In genomic region chr7:138049505-138050116, GRCh38 we compare ENCODE assay signal across 1 cellular context.
TF ChIP-seq lines count a peak whose summit lies in the region.

No MANE protein-coding gene starts in this region.

TF ChIP-seq in HepG2, 621 proteins besides CTCF, POLR2A, EP300 and RAD21 (continued from another document and continues in another):
- peak; percentile 74 for TF ChIP-seq ZNF503 (CRISPR knock-in tag; IDR thresholded peaks at IDR 0.05)
- TF ChIP-seq KLF13 (CRISPR knock-in tag; IDR thresholded peaks at IDR 0.05): no peak
- TF ChIP-seq THRA (CRISPR knock-in tag; IDR thresholded peaks at IDR 0.05; ENCODE audit: borderline replicate concordance): peak; percentile 56; the same call in 1 of the 2 replicates
- TF ChIP-seq CREM (IDR thresholded peaks at IDR 0.05): peak; percentile 58; the same call in 1 of the 2 replicates
- no peak for TF ChIP-seq CREM (CRISPR knock-in tag; IDR thresholded peaks at IDR 0.05)
- TF ChIP-seq ZNF367 (CRISPR knock-in tag; IDR thresholded peaks at IDR 0.05; ENCODE audit: borderline replicate concordance): no peak
- TF ChIP-seq RFX5 (IDR thresholded peaks at IDR 0.05; ENCODE audit: low read depth, low read length): no peak
- no peak for TF ChIP-seq BORCS8-MEF2B (CRISPR knock-in tag; IDR thresholded peaks at IDR 0.05)
- no peak for TF ChIP-seq TOE1 (CRISPR knock-in tag; IDR thresholded peaks at IDR 0.05)
- no peak for TF ChIP-seq DRAP1 (CRISPR knock-in tag; IDR thresholded peaks at IDR 0.05)
- TF ChIP-seq ATF5 (CRISPR knock-in tag; IDR thresholded peaks at IDR 0.05; ENCODE audit: low read depth): no peak
- no peak for TF ChIP-seq ZFP62 (CRISPR knock-in tag; IDR thresholded peaks at IDR 0.05)
- no peak for TF ChIP-seq DBP (CRISPR knock-in tag; IDR thresholded peaks at IDR 0.05; ENCODE audit: not compliant biosample characterization)
- TF ChIP-seq ELF3 (CRISPR knock-in tag; IDR thresholded peaks at IDR 0.05): 0 out of 2 replicates have a peak, but pooled peaks have one; percentile 44
- peak; percentile 78 for TF ChIP-seq HNF4G (IDR thresholded peaks at IDR 0.05; ENCODE audit: borderline replicate concordance, low read depth, low read length)
- no peak; the same call in 1 of the 2 replicates for TF ChIP-seq HNF4G (CRISPR knock-in tag; IDR thresholded peaks at IDR 0.05; ENCODE audit: borderline replicate concordance, low read depth)
- TF ChIP-seq ZNF329 (CRISPR knock-in tag; IDR thresholded peaks at IDR 0.05; ENCODE audit: low read depth): no peak
- TF ChIP-seq ZFP36L1 (CRISPR knock-in tag; IDR thresholded peaks at IDR 0.05): no peak
- TF ChIP-seq SOX13 (IDR thresholded peaks at IDR 0.05): no peak; the same call in 1 of the 2 replicates
- TF ChIP-seq SOX13 (CRISPR knock-in tag; conservative IDR thresholded peaks at IDR 0.05 in 1 of 2, IDR thresholded peaks at IDR 0.05 in 1 of 2): peak in 1 of 2 experiments; percentile 81; a peak in 2 of 4 replicates
- TF ChIP-seq EZH2 (conservative IDR thresholded peaks at IDR 0.05; ENCODE audit: low read depth, low read length): no peak
- TF ChIP-seq ZNF83 (CRISPR knock-in tag; IDR thresholded peaks at IDR 0.05; ENCODE audit: borderline replicate concordance): no peak
- no peak for TF ChIP-seq ZNF101 (CRISPR knock-in tag; IDR thresholded peaks at IDR 0.05; ENCODE audit: borderline replicate concordance, low read depth)
- TF ChIP-seq ZNF598 (CRISPR knock-in tag; IDR thresholded peaks at IDR 0.05; ENCODE audit: borderline replicate concordance): no peak
- TF ChIP-seq ZMYM4 (CRISPR knock-in tag; IDR thresholded peaks at IDR 0.05): no peak
- no peak for TF ChIP-seq FOXC1 (CRISPR knock-in tag; IDR thresholded peaks at IDR 0.05; ENCODE audit: borderline replicate concordance)
- TF ChIP-seq ZNF431 (CRISPR knock-in tag; IDR thresholded peaks at IDR 0.05; ENCODE audit: borderline replicate concordance, low read depth): no peak
- TF ChIP-seq ZNF3 (CRISPR knock-in tag; IDR thresholded peaks at IDR 0.05): no peak
- no peak for TF ChIP-seq ZNF564 (CRISPR knock-in tag; IDR thresholded peaks at IDR 0.05)
- TF ChIP-seq KDM6A (CRISPR knock-in tag; IDR thresholded peaks at IDR 0.05; ENCODE audit: low read depth): peak; percentile 75
- no peak for TF ChIP-seq ZNF460 (CRISPR knock-in tag; IDR thresholded peaks at IDR 0.05; ENCODE audit: borderline replicate concordance)
- TF ChIP-seq ETS1 (CRISPR knock-in tag; IDR thresholded peaks at IDR 0.05): no peak
- no peak for TF ChIP-seq ZNF782 (CRISPR knock-in tag; IDR thresholded peaks at IDR 0.05; ENCODE audit: borderline replicate concordance)
- TF ChIP-seq ZNF646 (CRISPR knock-in tag; IDR thresholded peaks at IDR 0.05): no peak
- no peak for TF ChIP-seq KLF12 (CRISPR knock-in tag; IDR thresholded peaks at IDR 0.05; ENCODE audit: borderline replicate concordance)
- no peak for TF ChIP-seq PHF21A (CRISPR knock-in tag; IDR thresholded peaks at IDR 0.05)
- TF ChIP-seq ZNF512 (CRISPR knock-in tag; IDR thresholded peaks at IDR 0.05): no peak
- no peak for TF ChIP-seq ZNF562 (CRISPR knock-in tag; IDR thresholded peaks at IDR 0.05; ENCODE audit: borderline replicate concordance)
- no peak for TF ChIP-seq ZNF629 (CRISPR knock-in tag; conservative IDR thresholded peaks at IDR 0.05)
- TF ChIP-seq ZNF414 (CRISPR knock-in tag; IDR thresholded peaks at IDR 0.05): no peak
- no peak for TF ChIP-seq ZBED4 (CRISPR knock-in tag; IDR thresholded peaks at IDR 0.05; ENCODE audit: borderline replicate concordance)
- no peak for TF ChIP-seq HES4 (CRISPR knock-in tag; IDR thresholded peaks at IDR 0.05; ENCODE audit: borderline replicate concordance)
- no peak for TF ChIP-seq ZNF891 (CRISPR knock-in tag; IDR thresholded peaks at IDR 0.05)
